8 cellular contexts compared by ENCODE assay signal in the genomic region with DNA sequence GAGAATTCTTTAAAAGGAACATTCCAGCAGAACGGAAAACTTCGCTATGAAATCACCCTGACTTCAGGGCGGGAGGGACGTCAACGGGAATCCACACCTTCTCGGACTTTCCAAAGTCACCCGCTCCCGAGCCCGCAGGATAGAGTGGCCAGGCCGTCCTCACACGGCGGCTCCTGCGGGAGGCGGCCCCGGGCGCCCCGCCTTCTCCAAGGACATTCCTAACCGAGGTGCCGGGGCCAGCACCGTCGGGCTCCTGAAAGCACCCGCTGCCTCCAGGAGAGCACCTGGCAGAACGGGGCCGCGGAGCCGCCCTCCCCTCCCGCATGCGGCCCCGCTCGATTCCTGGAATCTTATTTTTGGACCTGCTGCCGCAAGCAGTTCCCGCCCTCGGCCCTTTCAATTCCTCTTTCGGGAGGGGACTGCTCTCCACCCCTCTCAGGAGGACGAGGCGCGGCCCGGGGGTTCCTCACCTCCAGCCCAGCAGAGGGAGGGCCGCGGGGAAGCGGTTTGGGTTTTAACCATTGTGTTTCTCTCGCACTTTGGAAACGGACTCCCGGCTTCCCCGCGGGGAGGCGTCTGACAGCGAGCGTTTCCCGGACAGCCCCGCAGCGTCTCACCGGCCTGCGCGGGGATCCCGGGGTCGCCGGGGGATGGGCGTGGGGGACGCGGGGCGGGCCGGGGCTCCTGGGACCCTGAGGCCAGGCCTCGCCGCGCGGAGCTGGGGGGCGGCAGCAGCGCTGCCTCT. TPM values are rescaled to one million over a fixed set of nuclear protein-coding genes. Genes with fewer than 3 reads are reported as not detected.
DNase-seq lines count a peak whose midpoint lies in the region; ATAC-seq and TF ChIP-seq lines count a peak whose summit lies in the region.

No MANE protein-coding gene starts in this region.

- no peaks in the 10 kb centered on the region for H3K9me3 ChIP-seq in endodermal cell (ENCODE audit: control insufficient read depth, low read length)
- H3K9me3 ChIP-seq in tibial nerve: no peaks in the 10 kb centered on the region

- CTCF ChIA-PET in RWPE1 (lab: Yijun Ruan, JAX): interaction anchor here (0.6 to 1.8 kb wide), 7 partner anchors 16 to 84 kb away, joined by 3 to 6 read pairs (median 3); no protein-coding TSS in a partner anchor

- no peak for TF ChIP-seq CTCF in RWPE1 (conservative IDR thresholded peaks at IDR 0.05; ENCODE audit: low read depth)
- no peak for TF ChIP-seq CTCF in endodermal cell (conservative IDR thresholded peaks at IDR 0.05)
- no peak for TF ChIP-seq CTCF in tibial nerve (IDR thresholded peaks at IDR 0.05)

- H3K9ac ChIP-seq in endodermal cell (ENCODE audit: extremely low read depth, low read length, poor library complexity, severe bottlenecking): peak overlapping the region; percentile 39

- 6 to 30% methylated on average over 11 to 69 of the region's 69 CpGs for WGBS in endodermal cell (ENCODE audit: insufficient coverage in 1 of 2, insufficient read length in 1 of 2), 2 experiments
- WGBS in tibial nerve, 2 donors: 12 to 18% methylated on average over 38 to 54 of the region's 69 CpGs

- peaks cover 8% of the 10 kb centered on the region for H3K36me3 ChIP-seq in endodermal cell (ENCODE audit: control insufficient read depth, insufficient read depth, low read length)
- H3K36me3 ChIP-seq in tibial nerve: no peaks in the 10 kb centered on the region

- H3K4me1 ChIP-seq in endodermal cell (ENCODE audit: control insufficient read depth, insufficient read depth, low read length) (peaks cover 19% of the 10 kb centered on the region), tibial nerve (peaks cover 0 to 49% (median 5%) of the 10 kb centered on the region in 4 donors)

- H3K27me3 ChIP-seq in endodermal cell (ENCODE audit: control insufficient read depth, insufficient read depth, low read length, poor library complexity, severe bottlenecking) (peaks cover 28% of the 10 kb centered on the region), tibial nerve (peaks cover 0 to 4% of the 10 kb centered on the region in 2 donors)

- H3K4me1 Mint-ChIP-seq in endodermal cell: peaks cover 46% of the 10 kb centered on the region

- no peak for TF ChIP-seq POLR2A in tibial nerve (IDR thresholded peaks at IDR 0.05)

- H3K4me3 Mint-ChIP-seq in endodermal cell: peak overlapping the region; percentile 65

- peak in 1 of 2 donors; percentile 45 for TF ChIP-seq EP300 in tibial nerve (IDR thresholded peaks at IDR 0.05)

- ATAC-seq in GM19395 (IDR thresholded peaks at IDR 0.05; ENCODE audit: unreplicated experiment) (peak; percentile 61), GM18519 (IDR thresholded peaks at IDR 0.05; ENCODE audit: low FRiP score, unreplicated experiment) (no peak)

- POLR2A ChIA-PET in RWPE1 (lab: Yijun Ruan, JAX; ENCODE audit: low non-redundant PET): no interaction called here

- peaks cover 26% of the 10 kb centered on the region for H3K27me3 Mint-ChIP-seq in endodermal cell (ENCODE audit: insufficient read depth)

- H3K27ac ChIP-seq in RWPE1 (peak overlapping the region; percentile 95), endodermal cell (ENCODE audit: low read depth, low read length) (no peak overlapping the region), tibial nerve (peak overlapping the region; percentile 18 to 88 (median 82))

- no peaks in the 10 kb centered on the region for H3K36me3 Mint-ChIP-seq in endodermal cell (ENCODE audit: low read depth)

- no peak overlapping the region for H3K27ac Mint-ChIP-seq in endodermal cell

- DNase-seq in AG08396 (ENCODE audit: low spot score) (peak; percentile 66), RWPE1 (ENCODE audit: low spot score) (peak; percentile 62), endodermal cell (peak; percentile 82), mesenteric fat pad (ENCODE audit: low spot score) (peak; percentile 90), tibial nerve (ENCODE audit: low spot score in 2 of 2) (no peak), NCI-H2029 treated with DMSO at 0.1 percent for 48 hours (lab: John Stamatoyannopoulos, UW) (no peak)

- H3K4me3 ChIP-seq in endodermal cell (ENCODE audit: low read length) (peak overlapping the region; percentile 77), tibial nerve (peak overlapping the region; percentile 56 to 73 (median 62))

- no peaks in the 10 kb centered on the region for H3K9me3 Mint-ChIP-seq in endodermal cell

RNA-seq across cellular contexts. Expression of a gene that starts 0.9 kb away (rescaled TPM):
- total RNA-seq in endodermal cell: 10 to 100 TPM; 45.7 to 49.6 TPM
- polyA plus RNA-seq in endodermal cell (2013, experiment 1 of 2): 24.8 TPM
- 23.0 TPM for polyA plus RNA-seq in endodermal cell (2013, experiment 2 of 2)
- total RNA-seq in mesenteric fat pad: 88.6 TPM
- total RNA-seq in tibial nerve: 100 to 1,000 TPM; 317 to 697 (median 547) TPM

Comparison
In these comparisons a context has a peak if more than half of its experiments do, and no peak if none do; other contexts are left out.
1. DNase-seq: peak in AG08396 (single experiment), RWPE1 (single experiment), endodermal cell (single experiment) and mesenteric fat pad (single experiment); none in tibial nerve (0 of 2) and NCI-H2029 treated with DMSO at 0.1 percent for 48 hours (single experiment).